ENCODE assay signal across 8 cellular contexts in genomic region chr10:132096223-132096622, GRCh38. TPM values are rescaled to one million over a fixed set of nuclear protein-coding genes. Genes with fewer than 3 reads are reported as not detected.
A peak's percentile ranks its signal among the peaks of the same experiment; 100 is the strongest.
DNase-seq lines count a peak whose midpoint lies in the region; ATAC-seq and TF ChIP-seq lines count a peak whose summit lies in the region.
"Had no signal": no experiment of that assay in that cellular context is flagged by ENCODE, and none has a peak within 500 bp of the region (broad histone marks: within the 10 kb centered on the region; RNA-seq: fewer than 3 reads in every experiment).

No MANE protein-coding gene starts in this region.

- DNase-seq in H7, result peak; percentile 19
- DNase-seq in MV-4-11 (lab: John Stamatoyannopoulos, UW), result peak; percentile 85
- peak; percentile 58 for DNase-seq in dermis blood vessel endothelial cell
- peak; percentile 71 for DNase-seq in osteoblast (ENCODE audit: insufficient read length, low spot score, missing footprints)
- no peak for DNase-seq in HuH-7 (ENCODE audit: low spot score)
- no peak for DNase-seq in ureter (ENCODE audit: low spot score)

- H3K4me1 ChIP-seq in osteoblast (ENCODE audit: insufficient read depth, low read length), result no peaks in the 10 kb centered on the region

- H3K4me3 ChIP-seq in H7 (ENCODE audit: insufficient read depth, low read depth, low read length) (no peak overlapping the region), osteoblast (ENCODE audit: insufficient read depth, low read length) (no peak overlapping the region)

- TF ChIP-seq CTCF in osteoblast (IDR thresholded peaks at IDR 0.05; ENCODE audit: extremely low read depth, low read depth, low read length), result no peak

- H3K79me2 ChIP-seq in osteoblast (ENCODE audit: insufficient read depth, low read length), result no peaks in the 10 kb centered on the region

- H3K27me3 ChIP-seq in H7 (ENCODE audit: control insufficient read depth, insufficient read depth, low read length) (no peaks in the 10 kb centered on the region), osteoblast (ENCODE audit: insufficient read depth, low read length) (no peaks in the 10 kb centered on the region)

- no peak overlapping the region for H2AFZ ChIP-seq in osteoblast (ENCODE audit: low read length)

- H3K27ac ChIP-seq in osteoblast (ENCODE audit: low read depth, low read length), result no peak overlapping the region

- H3K9me3 ChIP-seq in osteoblast (ENCODE audit: low read depth, low read length), result no peaks in the 10 kb centered on the region

- no peak for ATAC-seq in HG03097 (IDR thresholded peaks at IDR 0.05; ENCODE audit: low FRiP score, unreplicated experiment)
- ATAC-seq: SK-N-SH treated with all-trans-retinoic acid at 6 μM for 48 hours had no signal

- no peak overlapping the region for H3K4me2 ChIP-seq in osteoblast (ENCODE audit: insufficient read depth, low read length)

- H3K36me3 ChIP-seq in H7 (replicated peaks; ENCODE audit: control insufficient read depth, insufficient read depth, low read length) (no peaks in the 10 kb centered on the region), osteoblast (ENCODE audit: insufficient read depth, low read length) (no peaks in the 10 kb centered on the region)

- H4K20me1 ChIP-seq in osteoblast (ENCODE audit: insufficient read depth, low read length), result no peaks in the 10 kb centered on the region

RNA-seq across cellular contexts. Expression of gene JAKMIP3, which starts 30.5 kb away (rescaled TPM):
- 0.42 and 0.63 TPM in 2 replicates for total RNA-seq in H7 (2014; rRNA removed; shearing (Covaris generic))
- total RNA-seq in dermis blood vessel endothelial cell (0.05 TPM in 1 of 2 replicates, not detected in the other), osteoblast (0.29 and 0.36 TPM in 2 replicates), ureter (1.1 TPM)

Comparison
In these comparisons a context has a peak if more than half of its experiments do, and no peak if none do; other contexts are left out.
1. DNase-seq: peak in H7 (single experiment), MV-4-11 (single experiment), dermis blood vessel endothelial cell (single experiment) and osteoblast (single experiment); none in HuH-7 (single experiment) and ureter (single experiment).